2 cellular contexts compared by ENCODE assay signal in the genomic region with DNA sequence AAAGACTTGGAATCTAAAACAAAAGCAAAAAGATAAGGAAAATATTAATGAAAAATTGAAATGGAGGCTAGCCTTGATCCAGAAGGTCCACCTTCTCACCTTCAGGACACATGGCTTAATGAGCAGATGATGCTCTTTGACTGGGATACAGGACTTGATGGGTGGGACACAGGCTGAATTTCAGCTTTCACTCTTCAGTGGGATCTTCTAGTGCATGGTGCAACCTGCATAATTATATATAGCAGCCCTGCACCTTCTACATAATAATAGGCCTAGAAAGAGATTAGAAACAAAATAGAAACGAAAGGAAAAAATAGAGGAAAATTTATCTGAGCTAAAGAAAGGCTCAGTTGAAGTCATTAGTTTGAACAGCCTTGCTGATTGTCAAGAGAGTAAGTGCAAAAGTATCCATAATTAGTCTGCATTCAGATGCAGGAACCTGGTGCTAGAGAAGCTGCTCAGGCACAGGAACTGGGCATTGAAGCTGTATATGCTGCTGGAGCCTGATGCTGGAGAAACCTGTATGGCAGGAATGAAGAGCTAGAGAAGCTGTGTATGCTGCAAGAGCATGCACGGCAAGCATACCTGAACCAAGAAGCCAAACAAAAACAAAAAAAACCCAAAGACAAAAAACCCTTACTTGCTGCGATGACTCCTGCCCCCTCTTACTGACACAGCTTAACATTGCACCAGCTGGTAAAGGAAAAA.
TF ChIP-seq lines count a peak whose summit lies in the region.

No MANE protein-coding gene starts in this region.

TF ChIP-seq in HEK293, 187 proteins besides CTCF, POLR2A, EP300 and RAD21:
- peak; percentile 30; the same call in 1 of the 2 replicates for TF ChIP-seq ZBTB20 (tag by site-specific recombination; IDR thresholded peaks at IDR 0.05)
- TF ChIP-seq, protein P1, sequence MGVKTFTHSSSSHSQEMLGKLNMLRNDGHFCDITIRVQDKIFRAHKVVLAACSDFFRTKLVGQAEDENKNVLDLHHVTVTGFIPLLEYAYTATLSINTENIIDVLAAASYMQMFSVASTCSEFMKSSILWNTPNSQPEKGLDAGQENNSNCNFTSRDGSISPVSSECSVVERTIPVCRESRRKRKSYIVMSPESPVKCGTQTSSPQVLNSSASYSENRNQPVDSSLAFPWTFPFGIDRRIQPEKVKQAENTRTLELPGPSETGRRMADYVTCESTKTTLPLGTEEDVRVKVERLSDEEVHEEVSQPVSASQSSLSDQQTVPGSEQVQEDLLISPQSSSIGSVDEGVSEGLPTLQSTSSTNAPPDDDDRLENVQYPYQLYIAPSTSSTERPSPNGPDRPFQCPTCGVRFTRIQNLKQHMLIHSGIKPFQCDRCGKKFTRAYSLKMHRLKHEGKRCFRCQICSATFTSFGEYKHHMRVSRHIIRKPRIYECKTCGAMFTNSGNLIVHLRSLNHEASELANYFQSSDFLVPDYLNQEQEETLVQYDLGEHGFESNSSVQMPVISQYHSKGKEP (tag by site-specific recombination; IDR thresholded peaks at IDR 0.05), result 0 out of 2 replicates have a peak, but pooled peaks have one; percentile 13
- TF ChIP-seq ZNF529 (tag by site-specific recombination; IDR thresholded peaks at IDR 0.05; ENCODE audit: insufficient replicate concordance), result no peak
- TF ChIP-seq ZNF747 (tag by site-specific recombination; IDR thresholded peaks at IDR 0.05), result no peak
- TF ChIP-seq ZNF600 (tag by site-specific recombination; IDR thresholded peaks at IDR 0.05), result 0 out of 2 replicates have a peak, but pooled peaks have one; percentile 27
- TF ChIP-seq, protein P2, sequence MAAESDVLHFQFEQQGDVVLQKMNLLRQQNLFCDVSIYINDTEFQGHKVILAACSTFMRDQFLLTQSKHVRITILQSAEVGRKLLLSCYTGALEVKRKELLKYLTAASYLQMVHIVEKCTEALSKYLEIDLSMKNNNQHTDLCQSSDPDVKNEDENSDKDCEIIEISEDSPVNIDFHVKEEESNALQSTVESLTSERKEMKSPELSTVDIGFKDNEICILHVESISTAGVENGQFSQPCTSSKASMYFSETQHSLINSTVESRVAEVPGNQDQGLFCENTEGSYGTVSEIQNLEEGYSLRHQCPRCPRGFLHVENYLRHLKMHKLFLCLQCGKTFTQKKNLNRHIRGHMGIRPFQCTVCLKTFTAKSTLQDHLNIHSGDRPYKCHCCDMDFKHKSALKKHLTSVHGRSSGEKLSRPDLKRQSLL (tag by site-specific recombination; IDR thresholded peaks at IDR 0.05), result peak; percentile 83
- peak; percentile 56 for TF ChIP-seq SP7 (tag by site-specific recombination; IDR thresholded peaks at IDR 0.05)
TF ChIP-seq in HEK293: peak in this region for 5.

TF ChIP-seq in K562, 482 proteins besides CTCF, POLR2A, EP300 and RAD21 (continued from another document):
- TF ChIP-seq, protein P3, sequence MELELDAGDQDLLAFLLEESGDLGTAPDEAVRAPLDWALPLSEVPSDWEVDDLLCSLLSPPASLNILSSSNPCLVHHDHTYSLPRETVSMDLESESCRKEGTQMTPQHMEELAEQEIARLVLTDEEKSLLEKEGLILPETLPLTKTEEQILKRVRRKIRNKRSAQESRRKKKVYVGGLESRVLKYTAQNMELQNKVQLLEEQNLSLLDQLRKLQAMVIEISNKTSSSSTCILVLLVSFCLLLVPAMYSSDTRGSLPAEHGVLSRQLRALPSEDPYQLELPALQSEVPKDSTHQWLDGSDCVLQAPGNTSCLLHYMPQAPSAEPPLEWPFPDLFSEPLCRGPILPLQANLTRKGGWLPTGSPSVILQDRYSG (tag; conservative IDR thresholded peaks at IDR 0.05; ENCODE audit: low read depth), result no peak
- TF ChIP-seq ZNF174 (CRISPR knock-in tag; IDR thresholded peaks at IDR 0.05) (no peak), MITF (IDR thresholded peaks at IDR 0.05) (no peak), CCNT2 (IDR thresholded peaks at IDR 0.05; ENCODE audit: borderline replicate concordance, extremely low read depth, insufficient read length, low read depth, low read length) (no peak), CBX2 (IDR thresholded peaks at IDR 0.05; ENCODE audit: insufficient read depth, low read length, poor library complexity, severe bottlenecking) (no peak), ETV1 (tag; conservative IDR thresholded peaks at IDR 0.05; ENCODE audit: low read depth) (no peak), PTTG1 (tag; IDR thresholded peaks at IDR 0.05; ENCODE audit: low read depth) (no peak)
- TF ChIP-seq, protein P4, sequence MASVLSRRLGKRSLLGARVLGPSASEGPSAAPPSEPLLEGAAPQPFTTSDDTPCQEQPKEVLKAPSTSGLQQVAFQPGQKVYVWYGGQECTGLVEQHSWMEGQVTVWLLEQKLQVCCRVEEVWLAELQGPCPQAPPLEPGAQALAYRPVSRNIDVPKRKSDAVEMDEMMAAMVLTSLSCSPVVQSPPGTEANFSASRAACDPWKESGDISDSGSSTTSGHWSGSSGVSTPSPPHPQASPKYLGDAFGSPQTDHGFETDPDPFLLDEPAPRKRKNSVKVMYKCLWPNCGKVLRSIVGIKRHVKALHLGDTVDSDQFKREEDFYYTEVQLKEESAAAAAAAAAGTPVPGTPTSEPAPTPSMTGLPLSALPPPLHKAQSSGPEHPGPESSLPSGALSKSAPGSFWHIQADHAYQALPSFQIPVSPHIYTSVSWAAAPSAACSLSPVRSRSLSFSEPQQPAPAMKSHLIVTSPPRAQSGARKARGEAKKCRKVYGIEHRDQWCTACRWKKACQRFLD (CRISPR knock-in tag; IDR thresholded peaks at IDR 0.05), result no peak
TF ChIP-seq in K562: peak in this region for 0.
